Comparison of ENCODE assay signal across 11 cellular contexts in the genomic region with DNA sequence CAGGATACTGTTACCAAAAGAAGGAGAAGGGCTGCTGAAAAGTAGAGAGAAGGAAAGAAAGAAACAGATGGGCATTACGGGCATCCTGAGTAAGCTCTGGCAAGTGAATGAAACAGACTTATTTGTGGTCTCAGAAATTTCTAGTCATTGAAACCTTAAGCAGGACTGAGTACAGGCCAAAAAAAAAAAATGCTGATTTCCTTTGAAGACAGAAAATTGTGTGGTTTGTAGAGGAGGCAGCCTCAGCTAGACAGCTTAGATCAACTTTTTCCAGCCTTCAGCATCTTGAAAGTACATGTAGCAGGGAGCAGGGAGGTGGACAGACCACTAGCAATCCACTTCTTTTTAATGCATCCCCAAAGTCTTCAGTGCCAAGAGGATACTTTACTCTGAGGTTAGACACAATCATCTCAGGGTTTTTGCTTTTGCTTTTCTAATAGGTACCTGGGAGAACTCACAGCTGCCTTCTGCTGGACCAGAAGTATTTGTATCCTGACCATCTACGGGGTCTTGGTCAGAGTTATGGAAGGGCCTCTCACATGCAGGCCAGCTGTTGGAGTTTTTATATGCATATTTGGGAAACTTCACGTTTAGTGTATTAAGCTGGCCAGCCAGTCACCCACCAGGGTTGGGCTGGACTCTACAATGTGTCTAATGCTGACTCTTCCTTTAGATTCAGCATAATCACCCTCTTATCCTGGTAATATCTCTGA. TPM values are rescaled to one million over a fixed set of nuclear protein-coding genes. Genes with fewer than 3 reads are reported as not detected.
A peak's percentile ranks its signal among the peaks of the same experiment; 100 is the strongest.
DNase-seq lines count a peak whose midpoint lies in the region; ATAC-seq, FAIRE-seq and TF ChIP-seq lines count a peak whose summit lies in the region.
"Had no signal": no experiment of that assay in that cellular context is flagged by ENCODE, and none has a peak within 500 bp of the region (broad histone marks: within the 10 kb centered on the region; RNA-seq: fewer than 3 reads in every experiment).

No MANE protein-coding gene starts in this region.

- no peaks in the 10 kb centered on the region for H3K27me3 ChIP-seq in AG04450 (ENCODE audit: control insufficient read depth, insufficient read depth, low read length)
- no peaks in the 10 kb centered on the region for H3K27me3 ChIP-seq in KMS-11 (ENCODE audit: insufficient read depth, low read depth)
- H3K27me3 ChIP-seq: BLaER1 had no signal

- H3K27ac Mint-ChIP-seq in nephron = peak overlapping the region; percentile 77 to 94 (median 91)
- peak overlapping the region in 1 of 2 donors; percentile 17 for H3K27ac Mint-ChIP-seq in T-cell
- H3K27ac Mint-ChIP-seq: natural killer cell had no signal

- peaks cover 32% of the 10 kb centered on the region for H3K4me1 ChIP-seq in KMS-11 (ENCODE audit: low read depth, poor library complexity, severe bottlenecking)
- H3K4me1 ChIP-seq: BLaER1 had no signal

- no peaks in the 10 kb centered on the region for H4K20me1 ChIP-seq in KMS-11 (ENCODE audit: insufficient read depth)
- H4K20me1 ChIP-seq: BLaER1 had no signal

- H3K27me3 Mint-ChIP-seq in nephron (ENCODE audit: low read depth) (no peaks in the 10 kb centered on the region), T-cell (no peaks in the 10 kb centered on the region)

- TF ChIP-seq CTCF in AG04450 (IDR thresholded peaks at IDR 0.05; ENCODE audit: low read depth, low read length) (0 out of 2 replicates have a peak, but pooled peaks have one; percentile 23), KMS-11 (conservative IDR thresholded peaks at IDR 0.05; ENCODE audit: low read depth, low read length) (no peak), nephron (IDR thresholded peaks at IDR 0.05; ENCODE audit: unreplicated experiment in 3 of 3) (no peak)

- DNase-seq in AG04450 (ENCODE audit: low read depth, low spot score) (peak; percentile 54), epidermal melanocyte (ENCODE audit: insufficient read length, low spot score) (no peak), COLO668 (lab: John Stamatoyannopoulos, UW; ENCODE audit: unreplicated experiment) (no peak), T-cell (no peak)
- DNase-seq: natural killer cell had no signal

- H3K9me3 ChIP-seq in AG04450 (ENCODE audit: control insufficient read depth, insufficient read depth, low read length) = 0 out of 2 replicates have a peak, but pooled peaks cover 4% of the 10 kb centered on the region

- H3K9ac ChIP-seq in KMS-11 = peak overlapping the region; percentile 40; the same call in 1 of the 2 replicates
- H3K9ac ChIP-seq: BLaER1 had no signal

- FAIRE-seq in endometrium (lab: Jason Lieb, UNC) = peak; percentile 15

- no peak overlapping the region for H3K4me3 Mint-ChIP-seq in nephron
- H3K4me3 Mint-ChIP-seq in T-cell = no peak overlapping the region
- H3K4me3 Mint-ChIP-seq: natural killer cell had no signal

- no peaks in the 10 kb centered on the region for H3K36me3 Mint-ChIP-seq in nephron (ENCODE audit: low read depth)
- H3K36me3 Mint-ChIP-seq in T-cell = peaks cover 3% of the 10 kb centered on the region
- H3K36me3 Mint-ChIP-seq: natural killer cell had no signal

- H3K79me2 ChIP-seq in KMS-11 (ENCODE audit: insufficient read depth, low read depth) = no peaks in the 10 kb centered on the region

- H3K36me3 ChIP-seq in KMS-11 (ENCODE audit: insufficient read depth) = no peaks in the 10 kb centered on the region
- H3K36me3 ChIP-seq: BLaER1 had no signal

- peak overlapping the region; percentile 92 for H3K4me2 ChIP-seq in KMS-11
- H3K4me2 ChIP-seq: BLaER1 had no signal

- H3K4me3 ChIP-seq in AG04450 (ENCODE audit: low read depth, low read length) (no peak overlapping the region), KMS-11 (IDR thresholded peaks at IDR 0.05; ENCODE audit: insufficient read depth, low read depth, low read length) (no peak overlapping the region)
- H3K4me3 ChIP-seq: BLaER1 had no signal

- ATAC-seq in HG02642 (IDR thresholded peaks at IDR 0.05; ENCODE audit: poor library complexity, unreplicated experiment) (no peak), T-cell (replicated peaks in 1 of 4) (no peak)
- ATAC-seq: HCT116, natural killer cell had no signal

- H3K9me3 Mint-ChIP-seq in nephron (peaks cover 4% of the 10 kb centered on the region), T-cell (no peaks in the 10 kb centered on the region)
- H3K9me3 Mint-ChIP-seq: natural killer cell had no signal

- peak overlapping the region; percentile 68 for H2AFZ ChIP-seq in KMS-11 (ENCODE audit: low read depth)

- POLR2A ChIA-PET in AG04450 (lab: Yijun Ruan, JAX) (interaction anchor here (1.5 kb wide), 1 partner anchor 11 kb away, joined by 4 read pairs; a partner anchor contains a TSS), T-cell (lab: Charles Lee) (no interaction called here)

- CTCF ChIA-PET in AG04450 (lab: Charles Lee) (interaction anchor here (0.6 to 2.3 kb wide), 4 partner anchors 8 to 73 kb away, joined by 3 to 7 read pairs (median 4); no protein-coding TSS in a partner anchor), T-cell (lab: Charles Lee) (interaction anchor here (0.6 to 1.9 kb wide), 3 partner anchors 9 to 84 kb away, joined by 4 to 5 read pairs (median 4); no protein-coding TSS in a partner anchor)

- H3K27ac ChIP-seq in AG04450 (ENCODE audit: low read depth, low read length) (peak overlapping the region; percentile 49), KMS-11 (peak overlapping the region; percentile 86)
- H3K27ac ChIP-seq: BLaER1 had no signal

- H3K4me1 Mint-ChIP-seq in nephron (peaks cover 19% of the 10 kb centered on the region), T-cell (peaks cover 25 to 29% (median 26%) of the 10 kb centered on the region in 3 donors)

RNA-seq across cellular contexts. Expression of a gene that starts 10.6 kb away (rescaled TPM):
- 292 and 312 TPM in 2 replicates for polyA plus RNA-seq in AG04450 (2011; rRNA removed)
- polyA minus RNA-seq in AG04450 (2011; rRNA and poly(A)+ RNA removed) = 164 and 172 TPM in 2 replicates
- 100 to 1,000 TPM; 272 to 342 (median 320) TPM for total RNA-seq in T-cell
